12 cellular contexts compared by ENCODE assay signal in the genomic region with DNA sequence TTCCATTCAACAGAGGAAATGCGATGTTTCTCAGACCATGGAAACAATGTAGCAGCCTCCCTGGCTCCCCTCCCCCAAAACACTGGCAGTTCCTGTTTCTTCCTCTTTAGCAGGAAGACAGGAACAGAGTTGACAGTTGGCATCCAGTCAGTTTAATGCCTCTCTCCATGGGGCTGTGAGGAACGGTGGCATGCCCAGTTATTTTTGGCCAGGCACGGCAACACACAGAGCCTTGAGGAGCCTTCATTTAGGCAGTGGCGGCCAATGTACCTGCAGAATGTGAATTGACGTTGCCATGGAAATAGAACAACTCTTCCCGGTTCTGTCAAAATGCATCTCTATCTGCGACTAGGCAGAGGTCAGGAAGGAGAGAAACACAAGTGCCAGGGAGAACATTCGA.
DNase-seq lines count a peak whose midpoint lies in the region; ATAC-seq and TF ChIP-seq lines count a peak whose summit lies in the region.
"Had no signal": no experiment of that assay in that cellular context is flagged by ENCODE, and none has a peak within 500 bp of the region (broad histone marks: within the 10 kb centered on the region; RNA-seq: fewer than 3 reads in every experiment).

No MANE protein-coding gene starts in this region.

- H3K4me3 ChIP-seq in epithelial cell of esophagus (ENCODE audit: low read length), result no peak overlapping the region
- H3K4me3 ChIP-seq: esophagus squamous epithelium had no signal

- ATAC-seq in GM18873 (IDR thresholded peaks at IDR 0.05; ENCODE audit: low FRiP score, unreplicated experiment), result no peak

- no peak for TF ChIP-seq CTCF in epithelial cell of esophagus (IDR thresholded peaks at IDR 0.05; ENCODE audit: insufficient read depth, low read depth, low read length, missing control alignments)

- DNase-seq in NCI-H748 (lab: John Stamatoyannopoulos, UW; ENCODE audit: unreplicated experiment), result peak; percentile 35
- no peak for DNase-seq in NCI-H748 treated with DMSO at 0.1 percent for 48 hours (lab: John Stamatoyannopoulos, UW)
- DNase-seq in NOMO-1 (lab: John Stamatoyannopoulos, UW; ENCODE audit: unreplicated experiment in 2 of 2), result peak; percentile 38 to 46
- peak; percentile 13 for DNase-seq in epithelial cell of esophagus (ENCODE audit: low read depth)
- DNase-seq in retina, result peak; percentile 86
- DNase-seq in NCI-H2107 treated with DMSO at 0.1 percent for 48 hours (lab: John Stamatoyannopoulos, UW; ENCODE audit: unreplicated experiment), result no peak
- DNase-seq in NCI-H526 treated with DMSO at 0.1 percent for 48 hours (lab: John Stamatoyannopoulos, UW), result no peak
- DNase-seq: activated CD4-positive, CD25-positive, alpha-beta regulatory T cell treated with anti-CD3 and anti-CD28 coated beads, Interleukin-2, amount 50 U/mL, for 72 hours; activated T-cell treated with anti-CD3 and anti-CD28 coated beads for 4 hours; esophagus squamous epithelium; NCI-H524 had no signal

Comparison
In these comparisons a context has a peak if more than half of its experiments do, and no peak if none do; other contexts are left out.
1. DNase-seq: peak in NCI-H748 (single experiment), NOMO-1 (2 of 2), epithelial cell of esophagus (single experiment) and retina (single experiment); none in NCI-H748 treated with DMSO at 0.1 percent for 48 hours (single experiment), NCI-H2107 treated with DMSO at 0.1 percent for 48 hours (single experiment) and NCI-H526 treated with DMSO at 0.1 percent for 48 hours (single experiment).